2 cellular contexts compared by ENCODE assay signal in the genomic region with DNA sequence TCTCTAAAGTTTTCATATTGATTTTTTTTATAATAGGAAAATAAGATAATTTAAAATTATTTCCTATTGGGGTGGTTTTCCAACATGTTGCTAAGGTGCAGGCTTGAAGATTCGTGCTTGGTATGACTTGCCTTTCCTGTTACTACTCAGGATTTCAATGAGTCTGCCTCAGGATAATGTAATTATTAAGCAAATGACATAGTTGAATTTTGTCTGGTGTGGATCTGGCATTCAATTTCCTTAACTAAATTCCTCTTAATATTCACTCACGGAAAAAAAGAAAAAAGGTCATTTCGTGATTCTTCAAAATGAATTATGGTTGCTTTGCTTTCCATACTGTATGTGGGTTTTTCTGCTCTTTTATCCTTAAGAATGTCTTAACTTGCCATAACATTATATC.
TF ChIP-seq lines count a peak whose summit lies in the region.

No MANE protein-coding gene starts in this region.

TF ChIP-seq in GM23338, 12 proteins besides CTCF, POLR2A, EP300 and RAD21 (continued from another document):
- TF ChIP-seq, protein P1, sequence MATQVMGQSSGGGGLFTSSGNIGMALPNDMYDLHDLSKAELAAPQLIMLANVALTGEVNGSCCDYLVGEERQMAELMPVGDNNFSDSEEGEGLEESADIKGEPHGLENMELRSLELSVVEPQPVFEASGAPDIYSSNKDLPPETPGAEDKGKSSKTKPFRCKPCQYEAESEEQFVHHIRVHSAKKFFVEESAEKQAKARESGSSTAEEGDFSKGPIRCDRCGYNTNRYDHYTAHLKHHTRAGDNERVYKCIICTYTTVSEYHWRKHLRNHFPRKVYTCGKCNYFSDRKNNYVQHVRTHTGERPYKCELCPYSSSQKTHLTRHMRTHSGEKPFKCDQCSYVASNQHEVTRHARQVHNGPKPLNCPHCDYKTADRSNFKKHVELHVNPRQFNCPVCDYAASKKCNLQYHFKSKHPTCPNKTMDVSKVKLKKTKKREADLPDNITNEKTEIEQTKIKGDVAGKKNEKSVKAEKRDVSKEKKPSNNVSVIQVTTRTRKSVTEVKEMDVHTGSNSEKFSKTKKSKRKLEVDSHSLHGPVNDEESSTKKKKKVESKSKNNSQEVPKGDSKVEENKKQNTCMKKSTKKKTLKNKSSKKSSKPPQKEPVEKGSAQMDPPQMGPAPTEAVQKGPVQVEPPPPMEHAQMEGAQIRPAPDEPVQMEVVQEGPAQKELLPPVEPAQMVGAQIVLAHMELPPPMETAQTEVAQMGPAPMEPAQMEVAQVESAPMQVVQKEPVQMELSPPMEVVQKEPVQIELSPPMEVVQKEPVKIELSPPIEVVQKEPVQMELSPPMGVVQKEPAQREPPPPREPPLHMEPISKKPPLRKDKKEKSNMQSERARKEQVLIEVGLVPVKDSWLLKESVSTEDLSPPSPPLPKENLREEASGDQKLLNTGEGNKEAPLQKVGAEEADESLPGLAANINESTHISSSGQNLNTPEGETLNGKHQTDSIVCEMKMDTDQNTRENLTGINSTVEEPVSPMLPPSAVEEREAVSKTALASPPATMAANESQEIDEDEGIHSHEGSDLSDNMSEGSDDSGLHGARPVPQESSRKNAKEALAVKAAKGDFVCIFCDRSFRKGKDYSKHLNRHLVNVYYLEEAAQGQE (IDR thresholded peaks at IDR 0.05; ENCODE audit: unreplicated experiment) = no peak

TF ChIP-seq in WTC11, 78 proteins besides CTCF, POLR2A, EP300 and RAD21 (continued from another document):
- TF ChIP-seq, protein P2, sequence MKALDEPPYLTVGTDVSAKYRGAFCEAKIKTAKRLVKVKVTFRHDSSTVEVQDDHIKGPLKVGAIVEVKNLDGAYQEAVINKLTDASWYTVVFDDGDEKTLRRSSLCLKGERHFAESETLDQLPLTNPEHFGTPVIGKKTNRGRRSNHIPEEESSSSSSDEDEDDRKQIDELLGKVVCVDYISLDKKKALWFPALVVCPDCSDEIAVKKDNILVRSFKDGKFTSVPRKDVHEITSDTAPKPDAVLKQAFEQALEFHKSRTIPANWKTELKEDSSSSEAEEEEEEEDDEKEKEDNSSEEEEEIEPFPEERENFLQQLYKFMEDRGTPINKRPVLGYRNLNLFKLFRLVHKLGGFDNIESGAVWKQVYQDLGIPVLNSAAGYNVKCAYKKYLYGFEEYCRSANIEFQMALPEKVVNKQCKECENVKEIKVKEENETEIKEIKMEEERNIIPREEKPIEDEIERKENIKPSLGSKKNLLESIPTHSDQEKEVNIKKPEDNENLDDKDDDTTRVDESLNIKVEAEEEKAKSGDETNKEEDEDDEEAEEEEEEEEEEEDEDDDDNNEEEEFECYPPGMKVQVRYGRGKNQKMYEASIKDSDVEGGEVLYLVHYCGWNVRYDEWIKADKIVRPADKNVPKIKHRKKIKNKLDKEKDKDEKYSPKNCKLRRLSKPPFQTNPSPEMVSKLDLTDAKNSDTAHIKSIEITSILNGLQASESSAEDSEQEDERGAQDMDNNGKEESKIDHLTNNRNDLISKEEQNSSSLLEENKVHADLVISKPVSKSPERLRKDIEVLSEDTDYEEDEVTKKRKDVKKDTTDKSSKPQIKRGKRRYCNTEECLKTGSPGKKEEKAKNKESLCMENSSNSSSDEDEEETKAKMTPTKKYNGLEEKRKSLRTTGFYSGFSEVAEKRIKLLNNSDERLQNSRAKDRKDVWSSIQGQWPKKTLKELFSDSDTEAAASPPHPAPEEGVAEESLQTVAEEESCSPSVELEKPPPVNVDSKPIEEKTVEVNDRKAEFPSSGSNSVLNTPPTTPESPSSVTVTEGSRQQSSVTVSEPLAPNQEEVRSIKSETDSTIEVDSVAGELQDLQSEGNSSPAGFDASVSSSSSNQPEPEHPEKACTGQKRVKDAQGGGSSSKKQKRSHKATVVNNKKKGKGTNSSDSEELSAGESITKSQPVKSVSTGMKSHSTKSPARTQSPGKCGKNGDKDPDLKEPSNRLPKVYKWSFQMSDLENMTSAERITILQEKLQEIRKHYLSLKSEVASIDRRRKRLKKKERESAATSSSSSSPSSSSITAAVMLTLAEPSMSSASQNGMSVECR (CRISPR knock-in tag; IDR thresholded peaks at IDR 0.05; ENCODE audit: borderline replicate concordance) = no peak
- TF ChIP-seq, protein P3, sequence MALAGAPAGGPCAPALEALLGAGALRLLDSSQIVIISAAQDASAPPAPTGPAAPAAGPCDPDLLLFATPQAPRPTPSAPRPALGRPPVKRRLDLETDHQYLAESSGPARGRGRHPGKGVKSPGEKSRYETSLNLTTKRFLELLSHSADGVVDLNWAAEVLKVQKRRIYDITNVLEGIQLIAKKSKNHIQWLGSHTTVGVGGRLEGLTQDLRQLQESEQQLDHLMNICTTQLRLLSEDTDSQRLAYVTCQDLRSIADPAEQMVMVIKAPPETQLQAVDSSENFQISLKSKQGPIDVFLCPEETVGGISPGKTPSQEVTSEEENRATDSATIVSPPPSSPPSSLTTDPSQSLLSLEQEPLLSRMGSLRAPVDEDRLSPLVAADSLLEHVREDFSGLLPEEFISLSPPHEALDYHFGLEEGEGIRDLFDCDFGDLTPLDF (CRISPR knock-in tag; IDR thresholded peaks at IDR 0.05) = no peak
- no peak for TF ChIP-seq ATF1 (CRISPR knock-in tag; IDR thresholded peaks at IDR 0.05)
- TF ChIP-seq, protein P4, sequence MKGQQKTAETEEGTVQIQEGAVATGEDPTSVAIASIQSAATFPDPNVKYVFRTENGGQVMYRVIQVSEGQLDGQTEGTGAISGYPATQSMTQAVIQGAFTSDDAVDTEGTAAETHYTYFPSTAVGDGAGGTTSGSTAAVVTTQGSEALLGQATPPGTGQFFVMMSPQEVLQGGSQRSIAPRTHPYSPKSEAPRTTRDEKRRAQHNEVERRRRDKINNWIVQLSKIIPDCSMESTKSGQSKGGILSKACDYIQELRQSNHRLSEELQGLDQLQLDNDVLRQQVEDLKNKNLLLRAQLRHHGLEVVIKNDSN (CRISPR knock-in tag; IDR thresholded peaks at IDR 0.05) = no peak
- TF ChIP-seq NFE2L1 (CRISPR knock-in tag; IDR thresholded peaks at IDR 0.05) = no peak
- no peak for TF ChIP-seq ZNF416 (CRISPR knock-in tag; IDR thresholded peaks at IDR 0.05)
- no peak for TF ChIP-seq EMX1 (CRISPR knock-in tag; IDR thresholded peaks at IDR 0.05)
- TF ChIP-seq, protein P5, sequence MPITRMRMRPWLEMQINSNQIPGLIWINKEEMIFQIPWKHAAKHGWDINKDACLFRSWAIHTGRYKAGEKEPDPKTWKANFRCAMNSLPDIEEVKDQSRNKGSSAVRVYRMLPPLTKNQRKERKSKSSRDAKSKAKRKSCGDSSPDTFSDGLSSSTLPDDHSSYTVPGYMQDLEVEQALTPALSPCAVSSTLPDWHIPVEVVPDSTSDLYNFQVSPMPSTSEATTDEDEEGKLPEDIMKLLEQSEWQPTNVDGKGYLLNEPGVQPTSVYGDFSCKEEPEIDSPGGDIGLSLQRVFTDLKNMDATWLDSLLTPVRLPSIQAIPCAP (CRISPR knock-in tag; IDR thresholded peaks at IDR 0.05) = no peak
- TF ChIP-seq RELA (CRISPR knock-in tag; IDR thresholded peaks at IDR 0.05; ENCODE audit: borderline replicate concordance) = no peak
- TF ChIP-seq, protein P6, sequence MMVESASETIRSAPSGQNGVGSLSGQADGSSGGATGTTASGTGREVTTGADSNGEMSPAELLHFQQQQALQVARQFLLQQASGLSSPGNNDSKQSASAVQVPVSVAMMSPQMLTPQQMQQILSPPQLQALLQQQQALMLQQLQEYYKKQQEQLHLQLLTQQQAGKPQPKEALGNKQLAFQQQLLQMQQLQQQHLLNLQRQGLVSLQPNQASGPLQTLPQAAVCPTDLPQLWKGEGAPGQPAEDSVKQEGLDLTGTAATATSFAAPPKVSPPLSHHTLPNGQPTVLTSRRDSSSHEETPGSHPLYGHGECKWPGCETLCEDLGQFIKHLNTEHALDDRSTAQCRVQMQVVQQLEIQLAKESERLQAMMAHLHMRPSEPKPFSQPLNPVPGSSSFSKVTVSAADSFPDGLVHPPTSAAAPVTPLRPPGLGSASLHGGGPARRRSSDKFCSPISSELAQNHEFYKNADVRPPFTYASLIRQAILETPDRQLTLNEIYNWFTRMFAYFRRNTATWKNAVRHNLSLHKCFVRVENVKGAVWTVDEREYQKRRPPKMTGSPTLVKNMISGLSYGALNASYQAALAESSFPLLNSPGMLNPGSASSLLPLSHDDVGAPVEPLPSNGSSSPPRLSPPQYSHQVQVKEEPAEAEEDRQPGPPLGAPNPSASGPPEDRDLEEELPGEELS (CRISPR knock-in tag; IDR thresholded peaks at IDR 0.05) = no peak
